Comparison of ENCODE assay signal across 26 cellular contexts in the genomic region with DNA sequence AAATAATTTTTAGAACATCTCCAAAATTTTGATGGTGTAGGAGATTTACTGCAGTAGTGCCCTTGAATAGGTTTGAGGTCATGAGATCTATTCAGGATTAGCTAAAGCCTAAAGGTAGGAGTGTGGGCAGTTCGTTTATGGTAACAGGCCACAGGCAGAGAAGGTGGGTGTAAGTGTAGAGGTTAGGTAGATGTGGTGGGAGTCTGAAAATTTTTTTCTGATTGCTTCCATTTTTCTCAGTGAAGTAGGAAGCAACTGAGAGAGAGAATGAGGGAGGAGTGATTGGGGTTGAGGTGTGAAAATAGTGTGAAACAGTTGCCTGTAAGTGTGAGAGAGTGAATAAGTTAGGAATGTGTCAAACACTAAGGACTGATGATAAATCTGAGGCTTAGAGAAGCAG. TPM values are rescaled to one million over a fixed set of nuclear protein-coding genes. Genes with fewer than 3 reads are reported as not detected.
DNase-seq lines count a peak whose midpoint lies in the region; ATAC-seq, FAIRE-seq and TF ChIP-seq lines count a peak whose summit lies in the region.
"Had no signal": no experiment of that assay in that cellular context is flagged by ENCODE, and none has a peak within 500 bp of the region (broad histone marks: within the 10 kb centered on the region; RNA-seq: fewer than 3 reads in every experiment).

No MANE protein-coding gene starts in this region.

- no peaks in the 10 kb centered on the region for H3K27me3 ChIP-seq in DOHH2 (ENCODE audit: control insufficient read depth, low read length)
- H3K27me3 ChIP-seq: ovary had no signal

- H4K20me1 ChIP-seq in DOHH2 (ENCODE audit: control insufficient read depth, insufficient read depth, low read depth, low read length), result peaks cover 8% of the 10 kb centered on the region; the same call in 1 of the 2 replicates

- H3K27me3 Mint-ChIP-seq in activated T-cell treated with anti-CD3 and anti-CD28 coated beads, Interleukin-2, amount 50 U/mL, for 24 hours, result no peaks in the 10 kb centered on the region
- no peaks in the 10 kb centered on the region for H3K27me3 Mint-ChIP-seq in activated CD8-positive, alpha-beta T cell treated with anti-CD3 and anti-CD28 coated beads, Interleukin-2, amount 10 ng/mL, durations not matched to agents 7 days and 5 days (ENCODE audit: low read depth)
- no peaks in the 10 kb centered on the region for H3K27me3 Mint-ChIP-seq in naive thymus-derived CD8-positive, alpha-beta T cell
- H3K27me3 Mint-ChIP-seq: CD4-positive, alpha-beta memory T cell had no signal

- POLR2A ChIA-PET in activated CD8-positive, alpha-beta T cell treated with anti-CD3 and anti-CD28 coated beads, Interleukin-2, amount 10 ng/mL, durations not matched to agents 7 days and 5 days (lab: Charles Lee), result no interaction called here
- POLR2A ChIA-PET in naive thymus-derived CD8-positive, alpha-beta T cell (lab: Charles Lee), result interaction anchor here (0.7 to 4.7 kb wide), 4 partner anchors 8 to 22 kb away, joined by 5 to 48 read pairs (median 19); a partner anchor contains a TSS

- peak overlapping the region; percentile 60 for H3K4me3 ChIP-seq in DOHH2 (ENCODE audit: low read length)
- H3K4me3 ChIP-seq: A549, ovary, PC-9 had no signal

- H3K4me1 ChIP-seq in DOHH2 (ENCODE audit: control insufficient read depth, low read length), result peaks cover 75% of the 10 kb centered on the region

- no peak for DNase-seq in activated T-cell treated with anti-CD3 and anti-CD28 coated beads, Interleukin-2, amount 50 U/mL, for 24 hours
- DNase-seq in activated T-cell treated with anti-CD3 and anti-CD28 coated beads for 4 hours (no peak), GM19239 (ENCODE audit: insufficient read length, low spot score) (no peak), NCI-H2171 treated with DMSO at 0.1 percent for 48 hours (lab: John Stamatoyannopoulos, UW) (no peak)
- DNase-seq in activated CD8-positive, alpha-beta T cell treated with anti-CD3 and anti-CD28 coated beads, Interleukin-2, amount 10 ng/mL, durations not matched to agents 7 days and 5 days, result no peak
- DNase-seq in naive thymus-derived CD8-positive, alpha-beta T cell, result no peak
- no peak for DNase-seq in stimulated activated effector memory CD8-positive, alpha-beta T cell treated with anti-CD3 and anti-CD28 coated beads, Interleukin-12 subunit alpha, Interleukin-12 subunit beta, amount 100 ng/mL, for 72 hours (ENCODE audit: low spot score in 2 of 2)
- DNase-seq: CD4-positive, alpha-beta memory T cell; dermis blood vessel endothelial cell; endodermal cell; MM.1S; NCI-H1930; NCI-H524 treated with DMSO at 0.1 percent for 48 hours; ovary; PC-9; SK-N-SH; stimulated activated naive CD4-positive, alpha-beta T cell had no signal

- no peak for FAIRE-seq in GM19239 (lab: Jason Lieb, UNC)
- FAIRE-seq: A549, GM12891 had no signal

- CTCF ChIA-PET in activated CD8-positive, alpha-beta T cell treated with anti-CD3 and anti-CD28 coated beads, Interleukin-2, amount 10 ng/mL, durations not matched to agents 7 days and 5 days (lab: Charles Lee), result interaction anchor here (3.6 kb wide), 1 partner anchor 11 kb away, joined by 42 read pairs; a partner anchor contains a TSS

- H3F3A ChIP-seq in DOHH2 (ENCODE audit: control insufficient read depth, insufficient read depth), result peaks cover 53% of the 10 kb centered on the region

- H3K9me3 ChIP-seq in DOHH2 (ENCODE audit: control insufficient read depth, insufficient read depth, low read length), result no peaks in the 10 kb centered on the region
- H3K9me3 ChIP-seq: A549, ovary, SK-N-SH had no signal

- peak overlapping the region; percentile 39 for H3K27ac Mint-ChIP-seq in activated T-cell treated with anti-CD3 and anti-CD28 coated beads, Interleukin-2, amount 50 U/mL, for 24 hours
- H3K27ac Mint-ChIP-seq in activated CD8-positive, alpha-beta T cell treated with anti-CD3 and anti-CD28 coated beads, Interleukin-2, amount 10 ng/mL, durations not matched to agents 7 days and 5 days, result peak overlapping the region; percentile 40
- H3K27ac Mint-ChIP-seq in naive thymus-derived CD8-positive, alpha-beta T cell, result peak overlapping the region; percentile 8 to 86 (median 32)
- no peak overlapping the region for H3K27ac Mint-ChIP-seq in stimulated activated effector memory CD8-positive, alpha-beta T cell treated with anti-CD3 and anti-CD28 coated beads, Interleukin-12 subunit alpha, Interleukin-12 subunit beta, amount 100 ng/mL, for 72 hours
- H3K27ac Mint-ChIP-seq: endodermal cell had no signal

- H3K4me1 Mint-ChIP-seq in activated T-cell treated with anti-CD3 and anti-CD28 coated beads, Interleukin-2, amount 50 U/mL, for 24 hours (ENCODE audit: low read depth), result peaks cover 30% of the 10 kb centered on the region
- H3K4me1 Mint-ChIP-seq in activated CD8-positive, alpha-beta T cell treated with anti-CD3 and anti-CD28 coated beads, Interleukin-2, amount 10 ng/mL, durations not matched to agents 7 days and 5 days (ENCODE audit: low read depth), result peaks cover 28% of the 10 kb centered on the region
- H3K4me1 Mint-ChIP-seq in naive thymus-derived CD8-positive, alpha-beta T cell, result peaks cover 8 to 33% (median 28%) of the 10 kb centered on the region in 4 donors
- peaks cover 24% of the 10 kb centered on the region for H3K4me1 Mint-ChIP-seq in stimulated activated effector memory CD8-positive, alpha-beta T cell treated with anti-CD3 and anti-CD28 coated beads, Interleukin-12 subunit alpha, Interleukin-12 subunit beta, amount 100 ng/mL, for 72 hours

- H3K36me3 Mint-ChIP-seq in activated T-cell treated with anti-CD3 and anti-CD28 coated beads, Interleukin-2, amount 50 U/mL, for 24 hours (ENCODE audit: low read depth), result peaks cover 19% of the 10 kb centered on the region
- peaks cover 10% of the 10 kb centered on the region for H3K36me3 Mint-ChIP-seq in activated CD8-positive, alpha-beta T cell treated with anti-CD3 and anti-CD28 coated beads, Interleukin-2, amount 10 ng/mL, durations not matched to agents 7 days and 5 days (ENCODE audit: low read depth)
- peaks cover 0 to 1% (median 0%) of the 10 kb centered on the region in 3 donors for H3K36me3 Mint-ChIP-seq in naive thymus-derived CD8-positive, alpha-beta T cell
- peaks cover 23% of the 10 kb centered on the region for H3K36me3 Mint-ChIP-seq in stimulated activated effector memory CD8-positive, alpha-beta T cell treated with anti-CD3 and anti-CD28 coated beads, Interleukin-12 subunit alpha, Interleukin-12 subunit beta, amount 100 ng/mL, for 72 hours
- H3K36me3 Mint-ChIP-seq: brain had no signal

- no peak for ATAC-seq in activated CD8-positive, alpha-beta T cell treated with anti-CD3 and anti-CD28 coated beads, Interleukin-2, amount 10 ng/mL, durations not matched to agents 7 days and 5 days
- no peak for ATAC-seq in naive thymus-derived CD8-positive, alpha-beta T cell
- no peak for ATAC-seq in stimulated activated effector memory CD8-positive, alpha-beta T cell treated with anti-CD3 and anti-CD28 coated beads, Interleukin-12 subunit alpha, Interleukin-12 subunit beta, amount 100 ng/mL, for 72 hours
- ATAC-seq: A549, left lobe of liver, Right ventricle myocardium inferior had no signal

- peaks cover 55% of the 10 kb centered on the region for H3K36me3 ChIP-seq in DOHH2 (ENCODE audit: control insufficient read depth, low read length)
- H3K36me3 ChIP-seq: ovary had no signal

- H3K79me2 ChIP-seq in DOHH2 (ENCODE audit: control insufficient read depth, low read length), result peaks cover 90% of the 10 kb centered on the region

- H3K9me3 Mint-ChIP-seq in activated T-cell treated with anti-CD3 and anti-CD28 coated beads, Interleukin-2, amount 50 U/mL, for 24 hours, result no peaks in the 10 kb centered on the region
- no peaks in the 10 kb centered on the region for H3K9me3 Mint-ChIP-seq in activated CD8-positive, alpha-beta T cell treated with anti-CD3 and anti-CD28 coated beads, Interleukin-2, amount 10 ng/mL, durations not matched to agents 7 days and 5 days (ENCODE audit: insufficient read depth)
- no peaks in the 10 kb centered on the region for H3K9me3 Mint-ChIP-seq in naive thymus-derived CD8-positive, alpha-beta T cell
- H3K9me3 Mint-ChIP-seq in stimulated activated effector memory CD8-positive, alpha-beta T cell treated with anti-CD3 and anti-CD28 coated beads, Interleukin-12 subunit alpha, Interleukin-12 subunit beta, amount 100 ng/mL, for 72 hours, result no peaks in the 10 kb centered on the region
- H3K9me3 Mint-ChIP-seq: neural crest cell had no signal

- no peak for TF ChIP-seq CTCF in DOHH2 (IDR thresholded peaks at IDR 0.05; ENCODE audit: low read depth, low read length, poor library complexity, severe bottlenecking)

- no peak overlapping the region for H3K4me3 Mint-ChIP-seq in activated T-cell treated with anti-CD3 and anti-CD28 coated beads, Interleukin-2, amount 50 U/mL, for 24 hours
- H3K4me3 Mint-ChIP-seq in activated CD8-positive, alpha-beta T cell treated with anti-CD3 and anti-CD28 coated beads, Interleukin-2, amount 10 ng/mL, durations not matched to agents 7 days and 5 days, result no peak overlapping the region
- peak overlapping the region in 5 of 10 donors; percentile 15 to 64 (median 32) for H3K4me3 Mint-ChIP-seq in naive thymus-derived CD8-positive, alpha-beta T cell
- no peak overlapping the region for H3K4me3 Mint-ChIP-seq in stimulated activated effector memory CD8-positive, alpha-beta T cell treated with anti-CD3 and anti-CD28 coated beads, Interleukin-12 subunit alpha, Interleukin-12 subunit beta, amount 100 ng/mL, for 72 hours
- H3K4me3 Mint-ChIP-seq: endodermal cell, neural crest cell had no signal

- H3K27ac ChIP-seq in DOHH2 (ENCODE audit: low read depth, low read length), result peak overlapping the region; percentile 97
- H3K27ac ChIP-seq: A549, KMS-11, ovary, PC-9 had no signal

- H3K9me2 ChIP-seq in DOHH2 (replicated peaks; ENCODE audit: control insufficient read depth, low read length), result no peaks in the 10 kb centered on the region
- H3K9me2 ChIP-seq: SK-N-SH had no signal

- H3K4me2 ChIP-seq in DOHH2 (ENCODE audit: low read length), result peak overlapping the region; percentile 75
- H3K4me2 ChIP-seq: A549, KMS-11, PC-9, SK-N-SH had no signal

RNA-seq across cellular contexts. Expression of a gene that starts 2.2 kb away (rescaled TPM):
- 1 to 10 TPM; 3.1 to 4.4 TPM for total RNA-seq in activated CD8-positive, alpha-beta T cell treated with anti-CD3 and anti-CD28 coated beads, Interleukin-2, amount 10 ng/mL, durations not matched to agents 7 days and 5 days
- total RNA-seq in naive thymus-derived CD8-positive, alpha-beta T cell, result 1 to 10 TPM; 4.0 to 4.4 TPM
- 1 to 10 TPM in 2 of 3 donors, under 1 TPM in 1; 0.73 to 2.1 (median 1.4) TPM for polyA plus RNA-seq in naive thymus-derived CD8-positive, alpha-beta T cell

RNA-seq across cellular contexts. Expression of a gene that starts 13.1 kb away (rescaled TPM):
- 1,000 to 10,000 TPM; 1,025 to 1,042 TPM for total RNA-seq in activated CD8-positive, alpha-beta T cell treated with anti-CD3 and anti-CD28 coated beads, Interleukin-2, amount 10 ng/mL, durations not matched to agents 7 days and 5 days
- total RNA-seq in naive thymus-derived CD8-positive, alpha-beta T cell, result 100 to 1,000 TPM; 549 to 584 TPM
- polyA plus RNA-seq in naive thymus-derived CD8-positive, alpha-beta T cell, result 1,000 to 10,000 TPM; 1,905 to 2,412 (median 2,207) TPM

RNA-seq across cellular contexts. Expression of a gene that starts 21.0 kb away (rescaled TPM):
- total RNA-seq in activated CD8-positive, alpha-beta T cell treated with anti-CD3 and anti-CD28 coated beads, Interleukin-2, amount 10 ng/mL, durations not matched to agents 7 days and 5 days, result under 1 TPM; 0.21 to 0.39 TPM
- under 1 TPM; 0.23 to 0.27 TPM for total RNA-seq in naive thymus-derived CD8-positive, alpha-beta T cell
- polyA plus RNA-seq in naive thymus-derived CD8-positive, alpha-beta T cell, result 1 to 10 TPM; 2.1 to 4.2 (median 3.5) TPM
- total RNA-seq: dermis blood vessel endothelial cell, H4 had no signal

RNA-seq across cellular contexts. Expression of a gene that starts 21.4 kb away (rescaled TPM):
- 10 to 100 TPM; 15.8 to 19.9 TPM for total RNA-seq in activated CD8-positive, alpha-beta T cell treated with anti-CD3 and anti-CD28 coated beads, Interleukin-2, amount 10 ng/mL, durations not matched to agents 7 days and 5 days
- total RNA-seq in naive thymus-derived CD8-positive, alpha-beta T cell, result 10 to 100 TPM; 27.7 to 28.9 TPM
- 10 to 100 TPM in 2 of 3 donors, 1 to 10 TPM in 1; 7.7 to 14.1 (median 13.0) TPM for polyA plus RNA-seq in naive thymus-derived CD8-positive, alpha-beta T cell

RNA-seq across cellular contexts. Expression of a gene that starts 32.8 kb away (rescaled TPM):
- 100 to 1,000 TPM; 306 to 313 TPM for total RNA-seq in activated CD8-positive, alpha-beta T cell treated with anti-CD3 and anti-CD28 coated beads, Interleukin-2, amount 10 ng/mL, durations not matched to agents 7 days and 5 days
- 100 to 1,000 TPM; 147 to 150 TPM for total RNA-seq in naive thymus-derived CD8-positive, alpha-beta T cell
- 100 to 1,000 TPM; 246 to 310 (median 268) TPM for polyA plus RNA-seq in naive thymus-derived CD8-positive, alpha-beta T cell
